ENCODE assay signal across 22 cellular contexts in genomic region chr2:48519608-48520007, GRCh38. TPM values are rescaled to one million over a fixed set of nuclear protein-coding genes. Genes with fewer than 3 reads are reported as not detected.
DNase-seq lines count a peak whose midpoint lies in the region; ATAC-seq and TF ChIP-seq lines count a peak whose summit lies in the region.
"Had no signal": no experiment of that assay in that cellular context is flagged by ENCODE, and none has a peak within 500 bp of the region (broad histone marks: within the 10 kb centered on the region; RNA-seq: fewer than 3 reads in every experiment).

No MANE protein-coding gene starts in this region.

- H3K9me3 ChIP-seq in Karpas-422 (ENCODE audit: low read length) (no peaks in the 10 kb centered on the region), neuronal stem cell (replicated peaks in 1 of 2; ENCODE audit: control insufficient read depth in 2 of 2, insufficient read depth in 1 of 2, low read depth in 1 of 2, low read length in 2 of 2) (no peaks in the 10 kb centered on the region)
- H3K9me3 ChIP-seq: A549, adrenal gland, BLaER1, heart right ventricle, left lung, SJSA1 had no signal

- no TSS peak for BruUV-seq in MCF 10A (replicated peaks; lab: Mats Ljungman, UMichigan)

- H2AFZ ChIP-seq in Karpas-422 (ENCODE audit: low read length) (no peak overlapping the region), neuronal stem cell (ENCODE audit: low read length) (no peak overlapping the region)

- no peaks in the 10 kb centered on the region for H3K79me2 ChIP-seq in Karpas-422 (ENCODE audit: low read length)

- no peak overlapping the region for H3K4ac ChIP-seq in neuronal stem cell (ENCODE audit: low read length)

- no peak for TF ChIP-seq CTCF in MCF 10A (IDR thresholded peaks at IDR 0.05; ENCODE audit: unreplicated experiment)

- H3K14ac ChIP-seq in neuronal stem cell (ENCODE audit: low read length), result no peak overlapping the region

- H3K9ac ChIP-seq in Karpas-422 (ENCODE audit: low read length) (no peak overlapping the region), neuronal stem cell (ENCODE audit: low read depth, low read length, poor library complexity) (no peak overlapping the region)
- H3K9ac ChIP-seq: BLaER1 had no signal

- H3K4me2 ChIP-seq in Karpas-422 (ENCODE audit: low read depth, low read length, poor library complexity, severe bottlenecking), result no peak overlapping the region
- no peak overlapping the region for H3K4me2 ChIP-seq in neuronal stem cell (ENCODE audit: insufficient read depth, low read length, poor library complexity, severe bottlenecking)
- H3K4me2 ChIP-seq: A549, BLaER1 had no signal

- H4K8ac ChIP-seq in neuronal stem cell (ENCODE audit: low read depth, low read length), result peak overlapping the region; percentile 65

- POLR2A ChIA-PET in MCF 10A (lab: Yijun Ruan, JAX), result no interaction called here

- H3K27ac Mint-ChIP-seq in MCF 10A (ENCODE audit: low read depth, unreplicated experiment), result no peak overlapping the region
- H3K27ac Mint-ChIP-seq: nephron had no signal

- no peak overlapping the region for H2BK15ac ChIP-seq in neuronal stem cell (ENCODE audit: low read length)

- no peaks in the 10 kb centered on the region for H3K9me2 ChIP-seq in Karpas-422 (replicated peaks; ENCODE audit: insufficient read depth, low read length)

- peaks cover 30% of the 10 kb centered on the region; the same call in 1 of the 2 replicates for H3K36me3 ChIP-seq in Karpas-422 (ENCODE audit: insufficient read depth, low read length)
- peaks cover 1 to 42% of the 10 kb centered on the region in 2 donors for H3K36me3 ChIP-seq in neuronal stem cell (replicated peaks in 1 of 2; ENCODE audit: control insufficient read depth in 2 of 2, insufficient read depth in 2 of 2, low read length in 2 of 2)

- CTCF ChIA-PET in MCF 10A (lab: Yijun Ruan, JAX), result interaction anchor here (0.7 to 1.4 kb wide), 2 partner anchors 49 to 855 kb away, joined by 3 to 4 read pairs; no protein-coding TSS in a partner anchor

- H3K27me3 Mint-ChIP-seq in MCF 10A (ENCODE audit: insufficient read depth, unreplicated experiment), result no peaks in the 10 kb centered on the region

- H3K4me1 ChIP-seq in Karpas-422 (ENCODE audit: low read length), result no peaks in the 10 kb centered on the region
- H3K4me1 ChIP-seq in neuronal stem cell (ENCODE audit: control insufficient read depth in 2 of 2, insufficient read depth in 1 of 2, low read depth in 1 of 2, low read length in 2 of 2), result no peaks in the 10 kb centered on the region
- H3K4me1 ChIP-seq: A549, adrenal gland, SJSA1 had no signal

- ATAC-seq in GM19467 (IDR thresholded peaks at IDR 0.05; ENCODE audit: unreplicated experiment), result no peak
- ATAC-seq: A549, heart right ventricle, left lung had no signal

- no peak overlapping the region for H2AK5ac ChIP-seq in neuronal stem cell (ENCODE audit: low read depth, low read length)

- no peaks in the 10 kb centered on the region for H4K20me1 ChIP-seq in Karpas-422 (ENCODE audit: insufficient read depth, low read depth, low read length)
- H4K20me1 ChIP-seq: BLaER1 had no signal

- peaks cover 58% of the 10 kb centered on the region for H3K36me3 Mint-ChIP-seq in MCF 10A (ENCODE audit: insufficient read depth, unreplicated experiment)

- no peak overlapping the region for H4K91ac ChIP-seq in neuronal stem cell (ENCODE audit: low read depth, low read length, poor library complexity)

- H3K27ac ChIP-seq in Karpas-422 (ENCODE audit: low read length) (no peak overlapping the region), neuronal stem cell (replicated peaks; ENCODE audit: low read length) (no peak overlapping the region)
- H3K27ac ChIP-seq: A549, adrenal gland, BLaER1, heart right ventricle, left lung, SJSA1 had no signal

- no peak overlapping the region for H2BK5ac ChIP-seq in neuronal stem cell (ENCODE audit: low read length)

- H3K4me1 Mint-ChIP-seq in MCF 10A (ENCODE audit: insufficient read depth, unreplicated experiment), result no peaks in the 10 kb centered on the region

- no peak overlapping the region for H2BK12ac ChIP-seq in neuronal stem cell (ENCODE audit: low read length)

- H3K4me3 ChIP-seq in Karpas-422 (ENCODE audit: low read length), result no peak overlapping the region
- H3K4me3 ChIP-seq in neuronal stem cell (ENCODE audit: low read length in 2 of 2), result no peak overlapping the region
- H3K4me3 ChIP-seq: A549, adrenal gland, BLaER1, heart right ventricle, left lung, SJSA1 had no signal

- no peaks in the 10 kb centered on the region for H3K27me3 ChIP-seq in Karpas-422 (ENCODE audit: low read length)
- H3K27me3 ChIP-seq in neuronal stem cell (ENCODE audit: control insufficient read depth in 3 of 3, insufficient read depth in 3 of 3, low read depth in 1 of 3, low read length in 3 of 3), result no peaks in the 10 kb centered on the region
- H3K27me3 ChIP-seq: adrenal gland, BLaER1, heart right ventricle, left lung, SJSA1 had no signal

- no CpG with 5 or more reads among the region's 11 CpGs for WGBS in neuronal stem cell (ENCODE audit: extremely low coverage in 2 of 2, insufficient read length in 2 of 2, insufficient replicate concordance in 1 of 2), 2 donors

- no peak overlapping the region for H3K18ac ChIP-seq in neuronal stem cell (ENCODE audit: low read length)

- no peaks in the 10 kb centered on the region for H3K9me3 Mint-ChIP-seq in MCF 10A (ENCODE audit: unreplicated experiment)
- H3K9me3 Mint-ChIP-seq: nephron had no signal

- H3K4me3 Mint-ChIP-seq in MCF 10A (ENCODE audit: unreplicated experiment), result no peak overlapping the region
- H3K4me3 Mint-ChIP-seq: nephron had no signal

- H3K23ac ChIP-seq in neuronal stem cell (ENCODE audit: low read depth, low read length, poor library complexity), result no peak overlapping the region

- intact Hi-C loops in MCF 10A (cut with micrococcal nuclease), result no loop called here

- no peak overlapping the region for H2BK120ac ChIP-seq in neuronal stem cell (ENCODE audit: low read depth, low read length)

- peak; percentile 76 for DNase-seq in AG08395 (ENCODE audit: low spot score)
- DNase-seq in Karpas-422, result peak; percentile 36
- DNase-seq in cerebellar cortex (ENCODE audit: low spot score), result peak; percentile 17
- DNase-seq in neuronal stem cell (ENCODE audit: low spot score), result no peak
- no peak for DNase-seq in GF-D8 (lab: John Stamatoyannopoulos, UW)
- no peak for DNase-seq in ecto neural progenitor cell (ENCODE audit: low spot score)
- no peak for DNase-seq in MCF 10A (ENCODE audit: unreplicated experiment)
- DNase-seq: activated CD4-positive, alpha-beta T cell treated with anti-CD3 and anti-CD28 coated beads, Interleukin-2, amount 50 U/mL, for 48 hours; activated CD4-positive, CD25-positive, alpha-beta regulatory T cell; activated effector memory CD4-positive, alpha-beta T cell treated with anti-CD3 and anti-CD28 coated beads, Interleukin-2, amount 50 U/mL, for 16 hours; adrenal gland; cortex of kidney; heart right ventricle; left lung; NCI-H146; NCI-H524 treated with DMSO at 0.1 percent for 48 hours; stimulated activated CD4-positive, alpha-beta T cell treated with anti-CD3 and anti-CD28 coated beads, Interleukin-1b, Interleukin-23, amount 100 ng/mL, for 48 hours had no signal

- no peaks in the 10 kb centered on the region for H3K79me1 ChIP-seq in neuronal stem cell (ENCODE audit: low read depth, low read length)

RNA-seq across cellular contexts. Expression of gene STON1, which starts 10.3 kb away (rescaled TPM):
- total RNA-seq in Karpas-422 (2014; rRNA removed; shearing (Covaris generic); ENCODE audit: low replicate concordance), result 0.63 and 2.8 TPM in 2 replicates
- polyA plus RNA-seq in neuronal stem cell (2013, experiment 1 of 2), result 14.4 TPM
- polyA plus RNA-seq in neuronal stem cell (2013, experiment 2 of 2), result 15.1 TPM
- 0.23 and 0.42 TPM in 2 replicates for total RNA-seq in MCF 10A (2022)

Comparison
In these comparisons a context has a peak if more than half of its experiments do, and no peak if none do; other contexts are left out.
1. DNase-seq: peak in AG08395 (single experiment), Karpas-422 (single experiment) and cerebellar cortex (single experiment); none in neuronal stem cell (single experiment), GF-D8 (single experiment), ecto neural progenitor cell (single experiment) and MCF 10A (single experiment).